ENCODE assay signal across 8 cellular contexts in the genomic region with DNA sequence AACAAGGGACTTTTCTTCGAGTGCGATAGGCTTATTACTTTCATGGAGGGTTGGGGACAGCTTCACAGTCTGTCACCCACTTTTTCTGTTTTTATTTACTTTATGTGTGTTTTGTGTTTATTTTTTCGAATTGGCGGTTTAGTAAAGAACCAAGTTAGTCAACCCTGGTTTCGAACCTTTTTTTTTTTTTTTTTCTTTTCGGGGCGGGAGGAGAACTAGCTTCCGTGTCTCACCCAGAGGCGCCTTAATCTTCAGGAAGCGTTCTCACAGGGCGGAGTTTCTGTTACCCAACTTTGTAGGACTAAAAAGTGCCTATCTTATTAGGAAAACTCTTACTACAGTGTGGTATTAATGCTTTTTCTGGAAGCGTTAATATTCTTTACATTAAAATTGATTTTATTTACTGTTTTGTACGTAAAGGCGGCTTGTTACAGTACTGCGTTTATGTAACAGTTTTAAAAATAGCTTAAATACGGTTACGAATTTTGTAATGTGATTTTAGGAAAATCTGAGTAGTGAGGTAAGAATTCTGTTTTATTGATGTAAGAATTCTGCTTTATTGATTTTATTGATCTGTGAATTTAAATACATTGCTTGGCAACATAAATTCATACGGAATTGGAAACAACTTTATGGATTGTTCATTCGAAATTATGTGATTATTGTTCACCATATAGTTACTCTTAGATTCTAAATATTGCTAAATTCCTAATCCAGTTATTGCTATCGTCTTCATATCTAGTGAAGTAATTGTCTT. TPM values are rescaled to one million over a fixed set of nuclear protein-coding genes. Genes with fewer than 3 reads are reported as not detected.
DNase-seq lines count a peak whose midpoint lies in the region; ATAC-seq and TF ChIP-seq lines count a peak whose summit lies in the region.

No MANE protein-coding gene starts in this region.

- ATAC-seq in GM18520 (IDR thresholded peaks at IDR 0.05; ENCODE audit: unreplicated experiment) (peak; percentile 29), HG03460 (IDR thresholded peaks at IDR 0.05; ENCODE audit: unreplicated experiment) (peak; percentile 24), RWPE2 (ENCODE audit: low read depth) (no peak)

- H4K20me1 ChIP-seq in BLaER1 (peaks cover 56% of the 10 kb centered on the region), mammary epithelial cell (ENCODE audit: insufficient read depth, low read length) (peaks cover 23% of the 10 kb centered on the region)

- intact Hi-C loops in mammary epithelial cell (cut with micrococcal nuclease): loop anchor here (5.0 kb wide), 1 partner anchor 91 kb away; a partner anchor contains a TSS

- peak overlapping the region; percentile 89 for H3K4me2 ChIP-seq in BLaER1
- H3K4me2 ChIP-seq in mammary epithelial cell (ENCODE audit: insufficient read depth, low read depth, low read length): peak overlapping the region; percentile 96

- 1% methylated on average over 18 of the region's 20 CpGs for WGBS in mammary epithelial cell (ENCODE audit: low coverage, missing lambda C conversion rate)

- H3K9ac ChIP-seq in BLaER1 (peak overlapping the region; percentile 100), mammary epithelial cell (ENCODE audit: insufficient read depth, low read length) (peak overlapping the region; percentile 100)

- peak overlapping the region; percentile 90 for H2AFZ ChIP-seq in mammary epithelial cell (ENCODE audit: low read depth, low read length)

- BruUV-seq in mammary epithelial cell (replicated peaks; lab: Mats Ljungman, UMichigan): no TSS peak

- H3K4me1 ChIP-seq in BLaER1 (peaks cover 55% of the 10 kb centered on the region), RWPE2 (ENCODE audit: insufficient read depth, poor library complexity, severe bottlenecking) (peaks cover 32% of the 10 kb centered on the region), mammary epithelial cell (ENCODE audit: insufficient read depth, low read length) (peaks cover 28% of the 10 kb centered on the region)

- H3K79me2 ChIP-seq in mammary epithelial cell (ENCODE audit: insufficient read depth, low read length): peaks cover 72% of the 10 kb centered on the region

- H3K36me3 ChIP-seq in BLaER1 (peaks cover 41% of the 10 kb centered on the region), RWPE2 (ENCODE audit: low read depth) (peaks cover 48% of the 10 kb centered on the region), mammary epithelial cell (ENCODE audit: insufficient read depth, low read length) (peaks cover 16% of the 10 kb centered on the region)

- H3K27me3 ChIP-seq in BLaER1 (no peaks in the 10 kb centered on the region), RWPE2 (ENCODE audit: insufficient read depth, poor library complexity, severe bottlenecking) (no peaks in the 10 kb centered on the region), mammary epithelial cell (ENCODE audit: insufficient read depth, low read length) (no peaks in the 10 kb centered on the region)

- CTCF ChIA-PET in mammary epithelial cell (lab: Charles Lee; ENCODE audit: low non-redundant PET): no interaction called here

- dilution Hi-C loops in mammary epithelial cell (cut with HindIII; ENCODE audit: low sequenced_read_pairs): no loop called here

- in situ Hi-C loops in mammary epithelial cell (cut with MboI; ENCODE audit: low sequenced_read_pairs in 2 of 2): no loop called here

- peak overlapping the region; percentile 99 for H3K27ac ChIP-seq in BLaER1
- peak overlapping the region; percentile 82 for H3K27ac ChIP-seq in RWPE2 (ENCODE audit: poor library complexity, severe bottlenecking)
- H3K27ac ChIP-seq in mammary epithelial cell (ENCODE audit: insufficient read depth, low read depth, low read length): peak overlapping the region; percentile 99

- H3K9me3 ChIP-seq in BLaER1 (no peaks in the 10 kb centered on the region), RWPE2 (ENCODE audit: severe bottlenecking) (no peaks in the 10 kb centered on the region), mammary epithelial cell (replicated peaks; ENCODE audit: insufficient read depth, low read length) (no peaks in the 10 kb centered on the region)

- TF ChIP-seq CTCF in RWPE2 (IDR thresholded peaks at IDR 0.05; ENCODE audit: poor library complexity, severe bottlenecking) (no peak), mammary epithelial cell (conservative IDR thresholded peaks at IDR 0.05 in 1 of 2, IDR thresholded peaks at IDR 0.05 in 1 of 2; ENCODE audit: extremely low read depth in 1 of 2, insufficient read depth in 1 of 2, low read depth in 1 of 2, low read length in 2 of 2) (no peak)

- H3K4me3 ChIP-seq in BLaER1: peak overlapping the region; percentile 99
- peak overlapping the region; percentile 85 for H3K4me3 ChIP-seq in RWPE2 (ENCODE audit: severe bottlenecking)
- peak overlapping the region; percentile 63 to 98 (median 96) for H3K4me3 ChIP-seq in mammary epithelial cell (replicated peaks in 1 of 3; ENCODE audit: insufficient read depth in 1 of 3, low read depth in 2 of 3, low read length in 3 of 3)

- DNase-seq in RWPE2 (ENCODE audit: low spot score) (no peak), mammary epithelial cell (peak; percentile 63), iris pigment epithelial cell (ENCODE audit: low read depth) (peak; percentile 76), NK-92 (lab: John Stamatoyannopoulos, UW; ENCODE audit: unreplicated experiment) (no peak)
- peak; percentile 45 for DNase-seq in stimulated activated CD4-positive, alpha-beta T cell treated with anti-CD3 and anti-CD28 coated beads, Interleukin-15, amount 100 ng/mL, for 24 hours

RNA-seq across cellular contexts. Expression of a gene that starts 0.9 kb away (rescaled TPM):
- 100 to 1,000 TPM; 134 to 169 TPM for total RNA-seq in mammary epithelial cell
- polyA plus RNA-seq in mammary epithelial cell: 210 TPM
- polyA minus RNA-seq in mammary epithelial cell: 122 TPM

RNA-seq across cellular contexts. Expression of a gene that starts 8.9 kb away (rescaled TPM):
- 10 to 100 TPM; 16.2 to 24.5 TPM for total RNA-seq in mammary epithelial cell
- polyA plus RNA-seq in mammary epithelial cell: 10.6 TPM
- polyA minus RNA-seq in mammary epithelial cell: 10.3 TPM

Comparison
In these comparisons a context has a peak if more than half of its experiments do, and no peak if none do; other contexts are left out.
1. DNase-seq: peak in mammary epithelial cell (single experiment), iris pigment epithelial cell (single experiment) and stimulated activated CD4-positive, alpha-beta T cell treated with anti-CD3 and anti-CD28 coated beads, Interleukin-15, amount 100 ng/mL, for 24 hours (single experiment); none in RWPE2 (single experiment) and NK-92 (single experiment).
2. Peak in every context shown above with its lines, with median percentiles within 50 percentile points of each other: H3K27ac ChIP-seq and H3K4me3 ChIP-seq.